27 cellular contexts compared by ENCODE assay signal in the genomic region with DNA sequence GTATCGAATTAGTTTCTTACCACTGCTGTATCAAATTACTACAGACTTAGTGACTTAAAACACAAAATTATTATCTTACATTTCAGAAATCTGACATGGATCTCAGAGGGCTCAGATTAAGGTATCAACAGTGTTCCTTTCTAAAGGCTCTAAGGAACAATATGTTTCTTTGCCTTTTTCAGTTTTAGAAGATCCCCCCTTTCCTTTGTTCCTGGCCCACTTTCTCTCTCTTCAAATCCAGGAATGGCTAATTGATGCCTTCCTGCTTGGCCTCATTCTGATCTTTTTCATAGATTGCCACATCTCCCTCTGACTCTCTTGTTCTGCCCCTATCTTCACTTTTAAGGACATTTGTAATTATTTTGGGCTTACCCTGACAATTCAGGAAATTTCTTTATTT.
"Had no signal": no experiment of that assay in that cellular context is flagged by ENCODE, and none has a peak within 500 bp of the region (broad histone marks: within the 10 kb centered on the region; RNA-seq: fewer than 3 reads in every experiment).

No MANE protein-coding gene starts in this region.

- DNase-seq: activated CD4-positive, alpha-beta T cell treated with anti-CD3 and anti-CD28 coated beads for 48 hours; activated CD4-positive, alpha-beta T cell treated with anti-CD3 and anti-CD28 coated beads, Interleukin-2, amount 50 U/mL, for 4 hours; activated CD4-positive, CD25-positive, alpha-beta regulatory T cell treated with anti-CD3 and anti-CD28 coated beads, Interleukin-2, amount 50 U/mL, for 72 hours; activated CD8-positive, alpha-beta memory T cell treated with anti-CD3 and anti-CD28 coated beads, Interleukin-2, amount 50 U/mL, for 48 hours; activated CD8-positive, alpha-beta T cell treated with anti-CD3 and anti-CD28 coated beads, Interleukin-2, amount 10 ng/mL, durations not matched to agents 7 days and 5 days; activated effector memory CD4-positive, alpha-beta T cell treated with Interleukin-2 at 50 U/mL for 16 hours; activated naive CD4-positive, alpha-beta T cell treated with Interleukin-2 at 50 U/mL for 16 hours; activated naive CD8-positive, alpha-beta T cell treated with anti-CD3 and anti-CD28 coated beads, Interleukin-2, amount 50 U/mL, for 24 hours; activated T-cell treated with anti-CD3 and anti-CD28 coated beads, Interleukin-2, amount 50 U/mL, for 24 hours; amygdala; brain microvascular endothelial cell; cerebellar nuclear complex; colonic mucosa; MG63; MV-4-11; NCI-H1092 treated with DMSO at 0.1 percent for 48 hours; NCI-H1417 treated with DMSO at 0.1 percent for 48 hours; NCI-H1694; NCI-H2081; NCI-H345; NCI-H510A treated with DMSO at 0.1 percent for 48 hours; SHP77; T-helper 9 cell had no signal

- H3K27ac ChIP-seq: brain microvascular endothelial cell, cardiac muscle cell, colonic mucosa had no signal

- H3K9me3 ChIP-seq: colonic mucosa, MG63 had no signal

- H3K4me1 ChIP-seq: colonic mucosa had no signal

- H3K27me3 ChIP-seq: brain microvascular endothelial cell, cardiac muscle cell, colonic mucosa, MG63 had no signal

- H3K36me3 ChIP-seq: brain microvascular endothelial cell, cardiac muscle cell, colonic mucosa, MG63 had no signal

- FAIRE-seq: RCC 7860 had no signal

- H3K4me3 ChIP-seq: cardiac muscle cell, colonic mucosa, MG63 had no signal

- ATAC-seq: activated CD8-positive, alpha-beta T cell treated with anti-CD3 and anti-CD28 coated beads, Interleukin-2, amount 10 ng/mL, durations not matched to agents 7 days and 5 days; activated naive CD4-positive, alpha-beta T cell treated with anti-CD3 and anti-CD28 coated beads, Interleukin-2, amount 50 U/mL, for 72 hours; activated naive CD8-positive, alpha-beta T cell treated with anti-CD3 and anti-CD28 coated beads, Interleukin-2, amount 50 U/mL, for 24 hours; WTC11 had no signal
